Comparison of ENCODE assay signal across 9 cellular contexts in genomic region chr2:240357641-240358012, GRCh38.
"Had no signal": no experiment of that assay in that cellular context is flagged by ENCODE, and none has a peak within 500 bp of the region (broad histone marks: within the 10 kb centered on the region; RNA-seq: fewer than 3 reads in every experiment).

No MANE protein-coding gene starts in this region.

- ATAC-seq: HepG2 had no signal

- DNase-seq: H9, HCEC 1CT, HFFc6, KG1 had no signal

- H2AFZ ChIP-seq: GM23338 had no signal

- H3K4me3 ChIP-seq: GM23338 had no signal

- FAIRE-seq: H1, H54, HepG2 had no signal

- H3K4me2 ChIP-seq: GM23338 had no signal

- H3K27ac ChIP-seq: HL-60 had no signal
